8 cellular contexts compared by ENCODE assay signal in genomic region chr12:116277393-116278258, GRCh38. TPM values are rescaled to one million over a fixed set of nuclear protein-coding genes. Genes with fewer than 3 reads are reported as not detected.
A peak's percentile ranks its signal among the peaks of the same experiment; 100 is the strongest.
DNase-seq lines count a peak whose midpoint lies in the region; FAIRE-seq and TF ChIP-seq lines count a peak whose summit lies in the region.

MED13L (minus strand) TSS chr12:116277693; CDS start chr12:116277131, 562 bp downstream.

- H3K4me3 Mint-ChIP-seq in activated naive CD4-positive, alpha-beta T cell treated with anti-CD3 and anti-CD28 coated beads for 36 hours = peak within 1 kb of the TSS; percentile 88

- H3K9me3 Mint-ChIP-seq in activated naive CD4-positive, alpha-beta T cell treated with anti-CD3 and anti-CD28 coated beads for 36 hours = no peaks in the 10 kb centered on the region

- peaks cover 3% of the 10 kb centered on the region for H3K36me3 Mint-ChIP-seq in activated naive CD4-positive, alpha-beta T cell treated with anti-CD3 and anti-CD28 coated beads for 36 hours (ENCODE audit: low read depth)

- no peaks in the 10 kb centered on the region for H3K9me2 ChIP-seq in Loucy (replicated peaks; ENCODE audit: low read depth, low read length)

- peak within 1 kb of the TSS; percentile 90 for H3K9ac ChIP-seq in Loucy (ENCODE audit: low read depth, low read length, poor library complexity, severe bottlenecking)
- peak within 1 kb of the TSS; percentile 67 for H3K9ac ChIP-seq in SK-N-MC (ENCODE audit: insufficient read length)

- H3K4me1 ChIP-seq in Loucy (ENCODE audit: insufficient read depth, low read length, poor library complexity, severe bottlenecking) = peaks cover 32% of the 10 kb centered on the region
- peaks cover 76 to 80% of the 10 kb centered on the region in 2 experiments for H3K4me1 ChIP-seq in neutrophil (ENCODE audit: control insufficient read depth in 1 of 2, insufficient read depth in 1 of 2, low read depth in 1 of 2, low read length in 1 of 2)

- H3K27me3 Mint-ChIP-seq in activated naive CD4-positive, alpha-beta T cell treated with anti-CD3 and anti-CD28 coated beads for 36 hours (ENCODE audit: low read depth) = no peaks in the 10 kb centered on the region

- DNase-seq in ELR (ENCODE audit: low read depth) (peak; percentile 87), H54 (ENCODE audit: insufficient read length, low spot score) (peak; percentile 97), SK-N-MC (ENCODE audit: low read depth, low spot score) (no peak), frontal cortex (ENCODE audit: low spot score in 2 of 2) (peak; percentile 95 to 99)
- peak; percentile 84 for DNase-seq in activated naive CD4-positive, alpha-beta T cell treated with anti-CD3 and anti-CD28 coated beads for 36 hours

- H3K4me2 ChIP-seq in Loucy (ENCODE audit: low read depth, low read length, poor library complexity, severe bottlenecking) = peak within 1 kb of the TSS; percentile 98

- intact Hi-C loops in activated naive CD4-positive, alpha-beta T cell treated with anti-CD3 and anti-CD28 coated beads for 36 hours (cut with micrococcal nuclease) = loop anchor here (1.0 to 5.0 kb wide), 10 partner anchors 48 to 645 kb away; partner anchors contain the start of genes MAP1LC3B2, RNFT2 and SPRING1

- H3K36me3 ChIP-seq in Loucy (ENCODE audit: insufficient read depth, low read length) (no peaks in the 10 kb centered on the region), SK-N-MC (ENCODE audit: insufficient read depth, low read length) (no peaks in the 10 kb centered on the region), neutrophil (no peaks in the 10 kb centered on the region)

- peak within 1 kb of the TSS; percentile 85 for H3K27ac Mint-ChIP-seq in activated naive CD4-positive, alpha-beta T cell treated with anti-CD3 and anti-CD28 coated beads for 36 hours

- TF ChIP-seq POLR2A in H54 (IDR thresholded peaks at IDR 0.05; ENCODE audit: low read depth, low read length) = peak; percentile 49; the same call in 1 of the 2 replicates

- H3K27me3 ChIP-seq in Loucy (ENCODE audit: insufficient read depth, low read length, poor library complexity, severe bottlenecking) (no peaks in the 10 kb centered on the region), neutrophil (no peaks in the 10 kb centered on the region)

- peaks cover 43% of the 10 kb centered on the region for H3K79me2 ChIP-seq in Loucy (ENCODE audit: insufficient read depth, low read length)

- H4K20me1 ChIP-seq in Loucy (ENCODE audit: insufficient read depth, low read length, poor library complexity, severe bottlenecking) = peaks cover 41% of the 10 kb centered on the region

- H2AFZ ChIP-seq in Loucy (ENCODE audit: low read length) = peak within 1 kb of the TSS; percentile 52

- TF ChIP-seq CTCF in Loucy (conservative IDR thresholded peaks at IDR 0.05; ENCODE audit: low read length) = no peak
- TF ChIP-seq CTCF in neutrophil (IDR thresholded peaks at IDR 0.05) = peak; percentile 88
- TF ChIP-seq CTCF in subcutaneous adipose tissue (IDR thresholded peaks at IDR 0.05; ENCODE audit: low read depth) = no peak

- peak within 1 kb of the TSS; percentile 97 for H3K4me3 ChIP-seq in Loucy (ENCODE audit: low read length, poor library complexity, severe bottlenecking)
- peak within 1 kb of the TSS; percentile 89 for H3K4me3 ChIP-seq in SK-N-MC
- peak within 1 kb of the TSS; percentile 81 to 95 for H3K4me3 ChIP-seq in neutrophil (ENCODE audit: low read depth in 1 of 2, low read length in 1 of 2)

- H3K9me3 ChIP-seq in Loucy (ENCODE audit: insufficient read depth, low read depth, low read length) (no peaks in the 10 kb centered on the region), SK-N-MC (ENCODE audit: low read depth, low read length) (no peaks in the 10 kb centered on the region), neutrophil (no peaks in the 10 kb centered on the region)

- no peak for FAIRE-seq in H54 (lab: Jason Lieb, UNC)
- no peak for FAIRE-seq in frontal cortex (lab: Jason Lieb, UNC)

- peak within 1 kb of the TSS; percentile 77; the same call in 1 of the 2 replicates for H3K27ac ChIP-seq in SK-N-MC
- peak within 1 kb of the TSS; percentile 97 for H3K27ac ChIP-seq in neutrophil

- CTCF ChIA-PET in activated naive CD4-positive, alpha-beta T cell treated with anti-CD3 and anti-CD28 coated beads for 36 hours (lab: Charles Lee) = interaction anchor here (0.6 to 1.2 kb wide), 3 partner anchors 133 to 1585 kb away, joined by 3 to 4 read pairs (median 3); no protein-coding TSS in a partner anchor

- H3F3A ChIP-seq in Loucy (ENCODE audit: low read depth) = no peaks in the 10 kb centered on the region

- H3K4me1 Mint-ChIP-seq in activated naive CD4-positive, alpha-beta T cell treated with anti-CD3 and anti-CD28 coated beads for 36 hours (ENCODE audit: low read depth) = peaks cover 34% of the 10 kb centered on the region

RNA-seq across cellular contexts. Expression of gene MED13L, which starts in this region (rescaled TPM):
- 10 to 100 TPM; 42.4 to 46.0 TPM for total RNA-seq in activated naive CD4-positive, alpha-beta T cell treated with anti-CD3 and anti-CD28 coated beads for 36 hours
- 164 TPM for total RNA-seq in frontal cortex
- 100 to 1,000 TPM; 164 to 285 (median 225) TPM for total RNA-seq in subcutaneous adipose tissue
